In the genomic region with DNA sequence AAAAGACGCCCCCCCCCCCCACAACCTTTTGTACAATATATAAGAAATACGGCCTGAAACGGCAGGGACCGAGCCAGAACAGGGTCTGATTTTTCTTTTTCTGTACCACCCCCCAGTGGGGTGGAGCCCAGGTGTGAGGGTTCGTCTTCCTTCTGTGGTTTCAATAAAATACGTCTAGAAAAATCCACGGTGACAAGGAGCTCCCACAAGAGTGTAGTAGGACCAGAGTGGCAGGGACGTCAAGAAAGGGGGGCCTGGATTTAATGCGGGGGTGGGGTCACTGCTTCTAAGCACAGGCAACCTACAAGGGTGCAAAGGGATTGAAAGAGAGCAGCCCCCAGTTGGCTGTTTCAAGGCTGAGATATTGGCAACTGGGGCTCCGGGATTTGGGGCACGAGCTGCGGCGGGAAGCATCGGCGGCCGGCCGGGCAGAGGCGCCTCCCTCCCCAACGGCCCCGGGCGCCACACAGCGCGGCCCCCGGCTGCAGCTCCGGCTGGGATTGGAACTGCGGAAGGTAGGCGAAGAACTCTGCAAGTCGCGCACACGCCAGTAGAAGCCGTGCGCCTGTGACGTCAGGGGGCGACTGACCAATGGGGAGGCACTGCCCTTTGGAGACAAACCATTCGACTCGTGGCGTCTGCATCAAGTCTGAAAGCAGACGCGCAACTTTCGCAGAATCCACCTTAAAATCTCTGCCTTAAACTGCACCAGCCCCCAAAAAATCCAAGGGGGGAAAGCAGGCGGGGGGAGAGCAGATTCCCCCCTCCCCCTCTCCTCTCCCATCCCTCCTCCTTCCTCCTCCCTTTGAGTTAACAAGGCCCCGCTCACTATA, we compare ENCODE assay signal across 8 cellular contexts. TPM values are rescaled to one million over a fixed set of nuclear protein-coding genes. Genes with fewer than 3 reads are reported as not detected.
DNase-seq lines count a peak whose midpoint lies in the region; ATAC-seq and TF ChIP-seq lines count a peak whose summit lies in the region.

TSS of gene DLX6 (plus strand) at position 623 of the 833 bp plus-strand sequence. CDS start 425 bp downstream, outside the sequence.

- H3K27ac ChIP-seq in rectal smooth muscle tissue (ENCODE audit: low read depth, low read length) = no peak within 1 kb of the TSS

- H3K4me3 ChIP-seq in rectal smooth muscle tissue (ENCODE audit: low read length) = peak within 1 kb of the TSS; percentile 45

- DNase-seq in activated CD4-positive, alpha-beta T cell treated with anti-CD3 and anti-CD28 coated beads, Interleukin-2, amount 10 ng/mL, durations not matched to agents 24 days and 14 days = peak; percentile 69
- DNase-seq in activated CD4-positive, alpha-beta T cell treated with anti-CD3 and anti-CD28 coated beads, Interleukin-2, amount 50 U/mL, for 1 hour = no peak
- DNase-seq in NCI-H2029 treated with DMSO at 0.1 percent for 48 hours (lab: John Stamatoyannopoulos, UW) (peak; percentile 65), globus pallidus (ENCODE audit: low spot score) (peak; percentile 33)
- peak; percentile 68 for DNase-seq in activated CD8-positive, alpha-beta T cell treated with anti-CD3 and anti-CD28 coated beads for 36 hours
- no peak for DNase-seq in activated effector memory CD4-positive, alpha-beta T cell treated with anti-CD3 and anti-CD28 coated beads, Interleukin-2, amount 50 U/mL, for 16 hours

- H3K27me3 ChIP-seq in rectal smooth muscle tissue (ENCODE audit: control insufficient read depth, insufficient read depth, low read length) = peaks cover 49% of the 10 kb centered on the region

- peak; percentile 65 for ATAC-seq in activated CD8-positive, alpha-beta T cell treated with anti-CD3 and anti-CD28 coated beads for 36 hours
- ATAC-seq in GM21825 (IDR thresholded peaks at IDR 0.05; ENCODE audit: unreplicated experiment) = no peak

- H3K9ac ChIP-seq in rectal smooth muscle tissue (ENCODE audit: low read length) = no peak within 1 kb of the TSS

- no peak for TF ChIP-seq CTCF in activated CD8-positive, alpha-beta T cell treated with anti-CD3 and anti-CD28 coated beads for 36 hours (IDR thresholded peaks at IDR 0.05)

- no peaks in the 10 kb centered on the region for H3K36me3 ChIP-seq in rectal smooth muscle tissue (ENCODE audit: control insufficient read depth, insufficient read depth, low read length)

- H3K36me3 Mint-ChIP-seq in activated CD4-positive, alpha-beta T cell treated with anti-CD3 and anti-CD28 coated beads, Interleukin-2, amount 10 ng/mL, durations not matched to agents 24 days and 14 days (ENCODE audit: low read depth) = no peaks in the 10 kb centered on the region
- peaks cover 5% of the 10 kb centered on the region for H3K36me3 Mint-ChIP-seq in activated CD8-positive, alpha-beta T cell treated with anti-CD3 and anti-CD28 coated beads for 36 hours (ENCODE audit: low read depth)

- H3K27ac Mint-ChIP-seq in activated CD4-positive, alpha-beta T cell treated with anti-CD3 and anti-CD28 coated beads, Interleukin-2, amount 10 ng/mL, durations not matched to agents 24 days and 14 days = no peak within 1 kb of the TSS
- no peak within 1 kb of the TSS for H3K27ac Mint-ChIP-seq in activated CD8-positive, alpha-beta T cell treated with anti-CD3 and anti-CD28 coated beads for 36 hours

- H3K27me3 Mint-ChIP-seq in activated CD4-positive, alpha-beta T cell treated with anti-CD3 and anti-CD28 coated beads, Interleukin-2, amount 10 ng/mL, durations not matched to agents 24 days and 14 days = peaks cover 83% of the 10 kb centered on the region
- peaks cover 83% of the 10 kb centered on the region for H3K27me3 Mint-ChIP-seq in activated CD8-positive, alpha-beta T cell treated with anti-CD3 and anti-CD28 coated beads for 36 hours

- peaks cover 12% of the 10 kb centered on the region for H3K9me3 Mint-ChIP-seq in activated CD4-positive, alpha-beta T cell treated with anti-CD3 and anti-CD28 coated beads, Interleukin-2, amount 10 ng/mL, durations not matched to agents 24 days and 14 days
- H3K9me3 Mint-ChIP-seq in activated CD8-positive, alpha-beta T cell treated with anti-CD3 and anti-CD28 coated beads for 36 hours = peaks cover 4% of the 10 kb centered on the region

- intact Hi-C loops in activated CD4-positive, alpha-beta T cell treated with anti-CD3 and anti-CD28 coated beads, Interleukin-2, amount 10 ng/mL, durations not matched to agents 24 days and 14 days (cut with micrococcal nuclease) = no loop called here
- intact Hi-C loops in activated CD8-positive, alpha-beta T cell treated with anti-CD3 and anti-CD28 coated beads for 36 hours (cut with micrococcal nuclease) = loop anchor here (10.0 kb wide), 1 partner anchor 170 kb away; no protein-coding TSS in a partner anchor

- peaks cover 2% of the 10 kb centered on the region for H3K4me1 ChIP-seq in rectal smooth muscle tissue (ENCODE audit: control insufficient read depth, insufficient read depth, low read length)

- H3K4me1 Mint-ChIP-seq in activated CD4-positive, alpha-beta T cell treated with anti-CD3 and anti-CD28 coated beads, Interleukin-2, amount 10 ng/mL, durations not matched to agents 24 days and 14 days = peaks cover 8% of the 10 kb centered on the region
- peaks cover 17% of the 10 kb centered on the region for H3K4me1 Mint-ChIP-seq in activated CD8-positive, alpha-beta T cell treated with anti-CD3 and anti-CD28 coated beads for 36 hours (ENCODE audit: low read depth)

- POLR2A ChIA-PET in activated CD8-positive, alpha-beta T cell treated with anti-CD3 and anti-CD28 coated beads for 36 hours (lab: Charles Lee) = interaction anchor here (0.6 to 0.7 kb wide), 2 partner anchors 15 to 541 kb away, joined by 3 read pairs; no protein-coding TSS in a partner anchor

- CTCF ChIA-PET in activated CD8-positive, alpha-beta T cell treated with anti-CD3 and anti-CD28 coated beads for 36 hours (lab: Charles Lee) = interaction anchor here (0.7 to 1.6 kb wide), 2 partner anchors 22 to 395 kb away, joined by 3 to 5 read pairs; no protein-coding TSS in a partner anchor

- H3K4me3 Mint-ChIP-seq in activated CD4-positive, alpha-beta T cell treated with anti-CD3 and anti-CD28 coated beads, Interleukin-2, amount 10 ng/mL, durations not matched to agents 24 days and 14 days = peak within 1 kb of the TSS; percentile 73
- peak within 1 kb of the TSS; percentile 66 for H3K4me3 Mint-ChIP-seq in activated CD8-positive, alpha-beta T cell treated with anti-CD3 and anti-CD28 coated beads for 36 hours

RNA-seq across cellular contexts. Expression of gene DLX6, which starts in this region (rescaled TPM):
- total RNA-seq in activated CD4-positive, alpha-beta T cell treated with anti-CD3 and anti-CD28 coated beads, Interleukin-2, amount 10 ng/mL, durations not matched to agents 24 days and 14 days = not detected in 2 replicates
- not detected for total RNA-seq in activated CD8-positive, alpha-beta T cell treated with anti-CD3 and anti-CD28 coated beads for 36 hours

Comparison
In these comparisons a context has a peak if more than half of its experiments do, and no peak if none do; other contexts are left out.
1. Peak in DNase-seq in activated CD4-positive, alpha-beta T cell treated with anti-CD3 and anti-CD28 coated beads, Interleukin-2, amount 10 ng/mL, durations not matched to agents 24 days and 14 days; RNA of the gene not detected or under 1 TPM.
2. Peak in DNase-seq and ATAC-seq in activated CD8-positive, alpha-beta T cell treated with anti-CD3 and anti-CD28 coated beads for 36 hours; RNA of the gene not detected or under 1 TPM.
3. DNase-seq: peak in NCI-H2029 treated with DMSO at 0.1 percent for 48 hours (single experiment) and globus pallidus (single experiment); none in activated CD4-positive, alpha-beta T cell treated with anti-CD3 and anti-CD28 coated beads, Interleukin-2, amount 50 U/mL, for 1 hour (single experiment) and activated effector memory CD4-positive, alpha-beta T cell treated with anti-CD3 and anti-CD28 coated beads, Interleukin-2, amount 50 U/mL, for 16 hours (single experiment).